ENCODE assay signal across 14 cellular contexts in the genomic region with DNA sequence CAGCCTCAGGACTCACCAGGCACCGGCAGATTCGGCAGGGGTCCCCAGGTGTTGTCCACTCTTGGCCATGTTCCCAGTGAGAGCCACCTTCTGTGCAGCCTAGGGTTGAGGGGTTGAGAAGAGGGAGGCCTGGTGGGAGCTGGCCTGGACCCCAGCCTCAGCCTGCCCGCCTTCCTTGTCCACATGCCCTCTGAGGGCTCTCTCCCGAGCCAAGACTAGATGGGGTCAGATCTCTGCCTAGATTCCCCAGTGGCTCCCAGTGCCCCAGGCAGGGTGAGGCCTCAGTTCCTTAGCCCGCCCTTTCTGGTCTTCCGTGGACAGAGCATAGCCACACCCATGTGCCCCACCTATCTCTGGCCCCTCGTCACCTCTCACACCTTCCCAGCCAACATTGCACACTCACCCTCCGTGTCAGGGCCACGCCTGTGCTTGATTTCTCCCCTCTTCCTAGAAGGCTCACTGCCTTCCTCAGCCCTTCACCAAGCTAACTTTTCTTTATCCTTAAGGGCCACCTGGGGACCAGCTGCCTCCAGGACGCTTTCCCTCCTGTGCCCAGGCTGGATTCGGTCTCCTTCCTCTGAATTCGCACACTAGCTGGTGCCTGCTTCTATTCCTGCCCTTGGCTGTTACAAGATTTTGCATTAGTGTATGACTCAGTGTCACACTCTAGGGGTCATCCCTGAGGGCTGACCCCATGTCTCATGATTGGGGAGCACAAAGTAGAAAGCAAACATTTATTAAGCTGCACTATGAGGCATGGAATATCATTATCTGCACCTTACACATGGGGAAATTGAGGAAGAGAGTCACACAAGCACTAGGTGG. TPM values are rescaled to one million over a fixed set of nuclear protein-coding genes. Genes with fewer than 3 reads are reported as not detected.
A peak's percentile ranks its signal among the peaks of the same experiment; 100 is the strongest.
DNase-seq lines count a peak whose midpoint lies in the region; ATAC-seq and TF ChIP-seq lines count a peak whose summit lies in the region.
"Had no signal": no experiment of that assay in that cellular context is flagged by ENCODE, and none has a peak within 500 bp of the region (broad histone marks: within the 10 kb centered on the region; RNA-seq: fewer than 3 reads in every experiment).

No MANE protein-coding gene starts in this region.

- H3K36me3 ChIP-seq in brain microvascular endothelial cell (replicated peaks) (no peaks in the 10 kb centered on the region), left lung (no peaks in the 10 kb centered on the region), OCI-LY7 (ENCODE audit: insufficient read depth, low read length) (no peaks in the 10 kb centered on the region)
- H3K36me3 ChIP-seq: ovary had no signal

- no peaks in the 10 kb centered on the region for H4K20me1 ChIP-seq in OCI-LY7 (ENCODE audit: insufficient read depth, low read length)

- H3K4me3 ChIP-seq in brain microvascular endothelial cell (ENCODE audit: low read depth, low read length): no peak overlapping the region
- H3K4me3 ChIP-seq in left lung: no peak overlapping the region
- no peak overlapping the region for H3K4me3 ChIP-seq in OCI-LY7 (ENCODE audit: low read depth, low read length, poor library complexity, severe bottlenecking)
- H3K4me3 ChIP-seq: GM12878, ovary had no signal

- no peaks in the 10 kb centered on the region for H3K79me2 ChIP-seq in OCI-LY7 (ENCODE audit: insufficient read depth, low read depth, low read length)

- POLR2A ChIA-PET in OCI-LY7 (lab: Charles Lee): no interaction called here

- no peak for TF ChIP-seq CTCF in brain microvascular endothelial cell (IDR thresholded peaks at IDR 0.05; ENCODE audit: low read depth, low read length, missing control alignments)
- no peak for TF ChIP-seq CTCF in left lung (IDR thresholded peaks at IDR 0.05)
- TF ChIP-seq CTCF in OCI-LY7 (conservative IDR thresholded peaks at IDR 0.05; ENCODE audit: low read length): no peak

- H3K4me2 ChIP-seq in OCI-LY7 (ENCODE audit: low read length): no peak overlapping the region

- H3K9me3 ChIP-seq in left lung (peaks cover 0 to 9% of the 10 kb centered on the region in 2 donors), OCI-LY7 (ENCODE audit: low read length) (peaks cover 22% of the 10 kb centered on the region)
- H3K9me3 ChIP-seq: ovary had no signal

- DNase-seq in 8988T (peak; percentile 3), HCEC 1CT (peak; percentile 67), brain microvascular endothelial cell (peak; percentile 6), left lung (no peak), OCI-LY7 (ENCODE audit: low spot score) (no peak), retina (no peak), glomerular visceral epithelial cell (ENCODE audit: extremely low spot score) (no peak)
- DNase-seq: DND-41, erythroblast, NCI-H345, ovary had no signal

- no peak overlapping the region for H2AFZ ChIP-seq in OCI-LY7 (ENCODE audit: low read length)

- ATAC-seq in left lung: peak; percentile 7
- no peak for ATAC-seq in HG03439 (IDR thresholded peaks at IDR 0.05; ENCODE audit: unreplicated experiment)
- ATAC-seq: activated naive CD4-positive, alpha-beta T cell treated with anti-CD3 and anti-CD28 coated beads, Interleukin-2, amount 50 U/mL, for 72 hours; GM12878 had no signal

- BruUV-seq in OCI-LY7 (replicated peaks; lab: Mats Ljungman, UMichigan): no TSS peak

- no peaks in the 10 kb centered on the region for H3K27me3 ChIP-seq in brain microvascular endothelial cell (replicated peaks)
- H3K27me3 ChIP-seq in left lung: peaks cover 0 to 45% of the 10 kb centered on the region in 2 donors
- H3K27me3 ChIP-seq: ovary had no signal

- in situ Hi-C loops in brain microvascular endothelial cell (cut with HindIII; ENCODE audit: low pct_ligation_motif_present, low sequenced_read_pairs): loop anchor here (25.0 kb wide), 1 partner anchor 184 kb away; no protein-coding TSS in a partner anchor

- H3K4me1 ChIP-seq in left lung (no peaks in the 10 kb centered on the region), OCI-LY7 (ENCODE audit: insufficient read depth, low read length, poor library complexity, severe bottlenecking) (peaks cover 5% of the 10 kb centered on the region)

- H3K27ac ChIP-seq in brain microvascular endothelial cell (no peak overlapping the region), left lung (no peak overlapping the region), OCI-LY7 (ENCODE audit: low read depth, low read length, poor library complexity, severe bottlenecking) (no peak overlapping the region)
- H3K27ac ChIP-seq: ovary had no signal

- H3K9me2 ChIP-seq in OCI-LY7 (ENCODE audit: insufficient read depth, low read length): no peaks in the 10 kb centered on the region

- CTCF ChIA-PET in OCI-LY7 (lab: Charles Lee; ENCODE audit: unreplicated experiment): no interaction called here

- intact Hi-C loops in left lung (cut with DNase I): loop anchor here in 1 of 2 donors (5.0 kb wide), 1 partner anchor 189 kb away; no protein-coding TSS in a partner anchor
- intact Hi-C loops in OCI-LY7 (cut with micrococcal nuclease; ENCODE audit: unreplicated experiment): loop anchor here (5.0 kb wide), 1 partner anchor 309 kb away; no protein-coding TSS in a partner anchor

RNA-seq across cellular contexts. Expression of a gene that starts 7.5 kb away (rescaled TPM):
- total RNA-seq in left lung (1 to 10 TPM; 1.5 to 1.7 TPM), OCI-LY7 (2022) (1.4 TPM in 2 replicates)
- total RNA-seq in OCI-LY7 (2014; rRNA removed; shearing (Covaris generic)): 0.90 and 2.3 TPM in 2 replicates

RNA-seq across cellular contexts. Expression of a gene that starts 34.8 kb away (rescaled TPM):
- total RNA-seq in left lung (10 to 100 TPM; 18.2 to 35.5 TPM), OCI-LY7 (2022) (15.8 and 21.9 TPM in 2 replicates)
- total RNA-seq in OCI-LY7 (2014; rRNA removed; shearing (Covaris generic)): 3.9 and 8.2 TPM in 2 replicates

RNA-seq across cellular contexts. Expression of a gene that starts 40.3 kb away (rescaled TPM):
- 100 to 1,000 TPM; 192 to 200 TPM for total RNA-seq in left lung
- 84.9 and 108 TPM in 2 replicates for total RNA-seq in OCI-LY7 (2014; rRNA removed; shearing (Covaris generic))
- total RNA-seq in OCI-LY7 (2022): 149 and 155 TPM in 2 replicates

Comparison
In these comparisons a context has a peak if more than half of its experiments do, and no peak if none do; other contexts are left out.
1. DNase-seq: peak in 8988T (single experiment), HCEC 1CT (single experiment) and brain microvascular endothelial cell (single experiment); none in left lung (0 of 2), OCI-LY7 (single experiment), retina (single experiment) and glomerular visceral epithelial cell (single experiment).